ENCODE assay signal across 8 cellular contexts in genomic region chr12:128820723-128821432, GRCh38. TPM values are rescaled to one million over a fixed set of nuclear protein-coding genes. Genes with fewer than 3 reads are reported as not detected.
A peak's percentile ranks its signal among the peaks of the same experiment; 100 is the strongest.
DNase-seq lines count a peak whose midpoint lies in the region; ATAC-seq and TF ChIP-seq lines count a peak whose summit lies in the region.

No MANE protein-coding gene starts in this region.

- ATAC-seq in GM18861 (IDR thresholded peaks at IDR 0.05; ENCODE audit: unreplicated experiment) (peak; percentile 52), HG02943 (IDR thresholded peaks at IDR 0.05; ENCODE audit: low read depth, unreplicated experiment) (peak; percentile 55)

- no peak for TF ChIP-seq CTCF in A673 (conservative IDR thresholded peaks at IDR 0.05; ENCODE audit: low read depth, low read length)

- H3K4me1 ChIP-seq in A673 (ENCODE audit: insufficient read depth, low read length, poor library complexity, severe bottlenecking) (peaks cover 28% of the 10 kb centered on the region), SJCRH30 (no peaks in the 10 kb centered on the region)

- no peak overlapping the region for H3K4me3 ChIP-seq in A673 (ENCODE audit: low read depth, low read length, poor library complexity, severe bottlenecking)
- H3K4me3 ChIP-seq in SJCRH30 = no peak overlapping the region

- TSS peak; percentile 20 for BruUV-seq in A673 (replicated peaks; lab: Mats Ljungman, UMichigan)

- H3K9me3 ChIP-seq in A673 (ENCODE audit: low read depth, low read length, poor library complexity, severe bottlenecking) = no peaks in the 10 kb centered on the region
- H3K9me3 ChIP-seq in SJCRH30 (replicated peaks) = no peaks in the 10 kb centered on the region

- POLR2A ChIA-PET in A673 (lab: Charles Lee; ENCODE audit: low non-redundant PET) = no interaction called here

- H3K27ac ChIP-seq in A673 (ENCODE audit: low read depth, low read length, poor library complexity, severe bottlenecking) (no peak overlapping the region), SJCRH30 (no peak overlapping the region)

- H3K27me3 ChIP-seq in A673 (replicated peaks; ENCODE audit: insufficient read depth, low read depth, low read length, poor library complexity) (no peaks in the 10 kb centered on the region), SJCRH30 (no peaks in the 10 kb centered on the region)

- intact Hi-C loops in A673 (cut with micrococcal nuclease; ENCODE audit: unreplicated experiment) = no loop called here

- DNase-seq in A673 (ENCODE audit: low spot score) (no peak), SIG-M5 treated with dmso at 0.1 percent for 504 hours (lab: John Stamatoyannopoulos, UW; ENCODE audit: unreplicated experiment) (peak; percentile 89), islet precursor cell (peak; percentile 35), NCI-H226 (no peak), NCI-H82 treated with DMSO at 0.1 percent for 48 hours (lab: John Stamatoyannopoulos, UW; ENCODE audit: unreplicated experiment) (no peak), SJCRH30 (no peak)

- no peaks in the 10 kb centered on the region for H3K36me3 ChIP-seq in A673 (ENCODE audit: insufficient read depth, low read length, poor library complexity, severe bottlenecking)
- H3K36me3 ChIP-seq in SJCRH30 = no peaks in the 10 kb centered on the region

- CTCF ChIA-PET in A673 (lab: Charles Lee) = no interaction called here

RNA-seq across cellular contexts. Expression of gene SLC15A4, which starts 2.9 kb away (rescaled TPM):
- 19.9 and 20.3 TPM in 2 replicates for total RNA-seq in A673 (2021)
- 18.7 and 20.6 TPM in 2 replicates for total RNA-seq in SJCRH30 (2014; rRNA removed; shearing (Covaris generic))

RNA-seq across cellular contexts. Expression of gene GLT1D1, which starts 32.4 kb away (rescaled TPM):
- not detected in 2 replicates for total RNA-seq in A673 (2021)
- total RNA-seq in SJCRH30 (2014; rRNA removed; shearing (Covaris generic)) = 0.10 TPM in 1 of 2 replicates, not detected in the other

Comparison
In these comparisons a context has a peak if more than half of its experiments do, and no peak if none do; other contexts are left out.
1. DNase-seq: peak in SIG-M5 treated with dmso at 0.1 percent for 504 hours (single experiment) and islet precursor cell (single experiment); none in A673 (single experiment), NCI-H226 (single experiment), NCI-H82 treated with DMSO at 0.1 percent for 48 hours (single experiment) and SJCRH30 (0 of 2).